Comparison of ENCODE assay signal across 18 cellular contexts in genomic region chr9:94979904-94980507, GRCh38.
DNase-seq lines count a peak whose midpoint lies in the region; ATAC-seq, FAIRE-seq and TF ChIP-seq lines count a peak whose summit lies in the region.
"Had no signal": no experiment of that assay in that cellular context is flagged by ENCODE, and none has a peak within 500 bp of the region (broad histone marks: within the 10 kb centered on the region; RNA-seq: fewer than 3 reads in every experiment).

No MANE protein-coding gene starts in this region.

- H3K36me3 Mint-ChIP-seq in astrocyte (ENCODE audit: low read depth, unreplicated experiment) (peaks cover 25% of the 10 kb centered on the region), mesothelial cell of epicardium (peaks cover 3% of the 10 kb centered on the region), endodermal cell (ENCODE audit: low read depth) (peaks cover 4% of the 10 kb centered on the region)

- H4K20me1 ChIP-seq in astrocyte (ENCODE audit: insufficient read depth, low read length), result no peaks in the 10 kb centered on the region

- H3K27me3 ChIP-seq in H7 (ENCODE audit: control insufficient read depth, insufficient read depth, low read length) (no peaks in the 10 kb centered on the region), astrocyte (ENCODE audit: insufficient read depth, low read length) (no peaks in the 10 kb centered on the region), spleen (replicated peaks in 1 of 7) (no peaks in the 10 kb centered on the region), endodermal cell (ENCODE audit: control insufficient read depth, insufficient read depth, low read length, poor library complexity, severe bottlenecking) (no peaks in the 10 kb centered on the region)

- H3K4me3 Mint-ChIP-seq in astrocyte (ENCODE audit: unreplicated experiment) (no peak overlapping the region), mesothelial cell of epicardium (no peak overlapping the region), endodermal cell (no peak overlapping the region)
- H3K4me3 Mint-ChIP-seq: CD8-positive, alpha-beta memory T cell had no signal

- TF ChIP-seq CTCF in astrocyte (IDR thresholded peaks at IDR 0.05; ENCODE audit: insufficient read depth, low read depth, low read length), result no peak
- TF ChIP-seq CTCF in mesothelial cell of epicardium (IDR thresholded peaks at IDR 0.05; ENCODE audit: unreplicated experiment), result no peak
- TF ChIP-seq CTCF in spleen (IDR thresholded peaks at IDR 0.05 in 8 of 11, conservative IDR thresholded peaks at IDR 0.05 in 3 of 11), result no peak
- no peak for TF ChIP-seq CTCF in endodermal cell (conservative IDR thresholded peaks at IDR 0.05)

- H3K79me2 ChIP-seq in astrocyte (ENCODE audit: insufficient read depth, low read length), result no peaks in the 10 kb centered on the region

- peak overlapping the region; percentile 58 for H3K27ac Mint-ChIP-seq in astrocyte (ENCODE audit: unreplicated experiment)
- peak overlapping the region; percentile 26 for H3K27ac Mint-ChIP-seq in mesothelial cell of epicardium
- H3K27ac Mint-ChIP-seq in endodermal cell, result no peak overlapping the region
- H3K27ac Mint-ChIP-seq: CD8-positive, alpha-beta memory T cell had no signal

- H3K4me3 ChIP-seq in H7 (ENCODE audit: insufficient read depth, low read depth, low read length) (no peak overlapping the region), astrocyte (ENCODE audit: insufficient read depth, low read depth, low read length) (no peak overlapping the region), spleen (no peak overlapping the region), endodermal cell (ENCODE audit: low read length) (no peak overlapping the region)
- H3K4me3 ChIP-seq: A549, GM12878, K562 had no signal

- H2AFZ ChIP-seq in astrocyte (ENCODE audit: low read depth, low read length), result no peak overlapping the region

- no peaks in the 10 kb centered on the region for H3K9me3 ChIP-seq in astrocyte (ENCODE audit: insufficient read depth, low read depth, low read length)
- no peaks in the 10 kb centered on the region for H3K9me3 ChIP-seq in spleen
- H3K9me3 ChIP-seq in endodermal cell (ENCODE audit: control insufficient read depth, low read length), result no peaks in the 10 kb centered on the region
- H3K9me3 ChIP-seq: A549 had no signal

- ATAC-seq in sciatic nerve, result peak; percentile 14
- ATAC-seq: A549, GM12878, HCT116, K562, Right ventricle myocardium inferior had no signal

- H3K4me1 Mint-ChIP-seq in astrocyte (ENCODE audit: low read depth, unreplicated experiment) (peaks cover 16% of the 10 kb centered on the region), mesothelial cell of epicardium (peaks cover 39% of the 10 kb centered on the region), endodermal cell (peaks cover 17% of the 10 kb centered on the region)

- FAIRE-seq in astrocyte (lab: Jason Lieb, UNC), result no peak
- FAIRE-seq: A549, GM12878, K562, RCC 7860 had no signal

- H3K4me1 ChIP-seq in astrocyte (ENCODE audit: insufficient read depth, low read length) (no peaks in the 10 kb centered on the region), spleen (peaks cover 0 to 13% (median 0%) of the 10 kb centered on the region in 6 donors), endodermal cell (ENCODE audit: control insufficient read depth, insufficient read depth, low read length) (no peaks in the 10 kb centered on the region)

- no peak for TF ChIP-seq POLR2A in spleen (IDR thresholded peaks at IDR 0.05)

- H3K4me2 ChIP-seq in astrocyte (ENCODE audit: low read length), result no peak overlapping the region
- H3K4me2 ChIP-seq: A549 had no signal

- intact Hi-C loops in sciatic nerve (cut with DNase I), result no loop called here
- intact Hi-C loops in spleen (cut with DNase I; ENCODE audit: low total_unique reads), result no loop called here

- H3K27ac ChIP-seq in astrocyte (ENCODE audit: low read depth, low read length) (no peak overlapping the region), spleen (no peak overlapping the region), endodermal cell (ENCODE audit: low read depth, low read length) (no peak overlapping the region)

- no peak overlapping the region for H3K9ac ChIP-seq in astrocyte (ENCODE audit: low read length)
- H3K9ac ChIP-seq in endodermal cell (ENCODE audit: extremely low read depth, low read length, poor library complexity, severe bottlenecking), result no peak overlapping the region

- H3K9me3 Mint-ChIP-seq in astrocyte (ENCODE audit: unreplicated experiment) (peaks cover 2% of the 10 kb centered on the region), mesothelial cell of epicardium (no peaks in the 10 kb centered on the region), endodermal cell (no peaks in the 10 kb centered on the region)

- no peaks in the 10 kb centered on the region for H3K27me3 Mint-ChIP-seq in astrocyte (ENCODE audit: low read depth, unreplicated experiment)
- H3K27me3 Mint-ChIP-seq in mesothelial cell of epicardium (ENCODE audit: low read depth), result no peaks in the 10 kb centered on the region
- H3K27me3 Mint-ChIP-seq in endodermal cell (ENCODE audit: insufficient read depth), result no peaks in the 10 kb centered on the region

- WGBS in spleen, 5 donors, result 87 to 94% (median 90%) methylated on average over 8 to 9 of the region's 9 CpGs
- 91 to 97% methylated on average over 3 to 9 of the region's 9 CpGs for WGBS in endodermal cell (ENCODE audit: insufficient coverage in 1 of 2, insufficient read length in 1 of 2), 2 experiments

- H3K36me3 ChIP-seq in H7 (replicated peaks; ENCODE audit: control insufficient read depth, insufficient read depth, low read length) (no peaks in the 10 kb centered on the region), astrocyte (ENCODE audit: insufficient read depth, low read length) (no peaks in the 10 kb centered on the region), spleen (peaks cover 0 to 27% (median 0%) of the 10 kb centered on the region in 6 donors), endodermal cell (ENCODE audit: control insufficient read depth, insufficient read depth, low read length) (no peaks in the 10 kb centered on the region)

- DNase-seq in H7 (peak; percentile 37), astrocyte (ENCODE audit: low read depth) (no peak), mesothelial cell of epicardium (ENCODE audit: low spot score in 2 of 2, unreplicated experiment in 2 of 2) (no peak), sciatic nerve (ENCODE audit: low spot score) (no peak), spleen (no peak), endodermal cell (no peak), NCI-H82 (lab: John Stamatoyannopoulos, UW) (no peak)
- DNase-seq: CD8-positive, alpha-beta memory T cell; DMS53; EL; NCI-H1694 treated with DMSO at 0.1 percent for 48 hours; NK-92 treated with Interleukin-12 subunit alpha and Interleukin-12 subunit beta, amount 100 ng/mL, for 24 hours had no signal
